In genomic region chr1:93504247-93505033, GRCh38 we compare ENCODE assay signal across 1 cellular context.
TF ChIP-seq lines count a peak whose summit lies in the region.

No MANE protein-coding gene starts in this region.

TF ChIP-seq in K562, 482 proteins besides CTCF, POLR2A, EP300 and RAD21 (continued from another document and continues in another):
- TF ChIP-seq IRF9 (tag; IDR thresholded peaks at IDR 0.05) (0 out of 2 replicates have a peak, but pooled peaks have one; percentile 12), SRF (CRISPR knock-in tag; IDR thresholded peaks at IDR 0.05) (no peak), DPF2 (IDR thresholded peaks at IDR 0.05) (peak; percentile 92), DMBX1 (CRISPR knock-in tag; IDR thresholded peaks at IDR 0.05; ENCODE audit: borderline replicate concordance) (0 out of 2 replicates have a peak, but pooled peaks have one; percentile 39), SPI1 (IDR thresholded peaks at IDR 0.05; ENCODE audit: borderline replicate concordance, low read depth, low read length) (no peak), RBM25 (IDR thresholded peaks at IDR 0.05; ENCODE audit: low read depth, low read length, severe bottlenecking) (no peak), HDAC2 (IDR thresholded peaks at IDR 0.05) (peak; percentile 31; the same call in 1 of the 2 replicates), HLTF (IDR thresholded peaks at IDR 0.05) (0 out of 2 replicates have a peak, but pooled peaks have one; percentile 26), ZNF766 (CRISPR knock-in tag; conservative IDR thresholded peaks at IDR 0.05) (peak; percentile 89), NBN (IDR thresholded peaks at IDR 0.05; ENCODE audit: low read depth) (peak; percentile 74; the same call in 1 of the 2 replicates), C11orf30 (IDR thresholded peaks at IDR 0.05; ENCODE audit: low read depth) (peak; percentile 87), ARNT (IDR thresholded peaks at IDR 0.05) (0 out of 4 replicates have a peak, but pooled peaks of 1 of the 2 experiments have one; percentile 63), SOX6 (IDR thresholded peaks at IDR 0.05) (peak; percentile 84), PRPF4 (IDR thresholded peaks at IDR 0.05; ENCODE audit: insufficient read depth, low read depth, low read length, poor library complexity, severe bottlenecking) (no peak), GTF2E2 (tag; IDR thresholded peaks at IDR 0.05) (0 out of 2 replicates have a peak, but pooled peaks have one; percentile 26), SMARCE1 (IDR thresholded peaks at IDR 0.05) (peak; percentile 86), CBFA2T3 (IDR thresholded peaks at IDR 0.05) (peak; percentile 60), TRIM28 (IDR thresholded peaks at IDR 0.05) (peak; percentile 73; the same call in 1 of the 2 replicates), MNT (conservative IDR thresholded peaks at IDR 0.05) (peak; percentile 57 to 61; a peak in 2 of 4 replicates), KAT2B (IDR thresholded peaks at IDR 0.05; ENCODE audit: low read depth, low read length) (no peak), ZNF444 (CRISPR knock-in tag; IDR thresholded peaks at IDR 0.05) (no peak), TBP (optimal IDR thresholded peaks at IDR 0.05; ENCODE audit: low read depth, low read length) (peak; percentile 32), HMBOX1 (IDR thresholded peaks at IDR 0.05) (peak; percentile 77), JUND (IDR thresholded peaks at IDR 0.05; ENCODE audit: borderline replicate concordance, low read depth, low read length) (peak; percentile 41; the same call in 1 of the 2 replicates), JUND (tag; IDR thresholded peaks at IDR 0.05; ENCODE audit: borderline replicate concordance, low read depth, low read length) (peak; percentile 49; the same call in 1 of the 3 replicates), TOE1 (IDR thresholded peaks at IDR 0.05; ENCODE audit: borderline replicate concordance) (0 out of 2 replicates have a peak, but pooled peaks have one; percentile 22), TOE1 (CRISPR knock-in tag; IDR thresholded peaks at IDR 0.05; ENCODE audit: borderline replicate concordance, low read depth) (no peak), HNRNPUL1 (IDR thresholded peaks at IDR 0.05; ENCODE audit: low read length) (no peak), PRDM10 (IDR thresholded peaks at IDR 0.05; ENCODE audit: partially characterized antibody) (peak; percentile 10), ZNF311 (CRISPR knock-in tag; IDR thresholded peaks at IDR 0.05) (no peak), MAFG (tag; conservative IDR thresholded peaks at IDR 0.05) (peak; percentile 81), XRCC3 (IDR thresholded peaks at IDR 0.05) (no peak), L3MBTL2 (IDR thresholded peaks at IDR 0.05) (peak; percentile 76), ARID1B (IDR thresholded peaks at IDR 0.05) (peak; percentile 86), ATF7 (IDR thresholded peaks at IDR 0.05) (no peak), BHLHE40 (IDR thresholded peaks at IDR 0.05; ENCODE audit: low read length) (no peak), CEBPB (tag; IDR thresholded peaks at IDR 0.05) (peak; percentile 59; the same call in 1 of the 2 replicates), HMG20B (CRISPR knock-in tag; IDR thresholded peaks at IDR 0.05) (no peak), TEAD4 (IDR thresholded peaks at IDR 0.05; ENCODE audit: low read length) (peak; percentile 53), TEAD4 (CRISPR knock-in tag; IDR thresholded peaks at IDR 0.05; ENCODE audit: borderline replicate concordance) (no peak), COPS2 (conservative IDR thresholded peaks at IDR 0.05) (no peak), TBL1XR1 (IDR thresholded peaks at IDR 0.05; ENCODE audit: low read length in 2 of 2) (no peak), EP400 (IDR thresholded peaks at IDR 0.05) (peak; percentile 73), TFAM (CRISPR knock-in tag; conservative IDR thresholded peaks at IDR 0.05) (no peak), MLLT1 (IDR thresholded peaks at IDR 0.05) (peak in 1 of 2 experiments; percentile 59; a peak in 2 of 4 replicates), KDM1A (IDR thresholded peaks at IDR 0.05) (peak; percentile 22 to 28; a peak in 1 of 4 replicates), NRF1 (conservative IDR thresholded peaks at IDR 0.05 in 1 of 2, IDR thresholded peaks at IDR 0.05 in 1 of 2) (0 out of 4 replicates have a peak, but pooled peaks of 1 of the 2 experiments have one; percentile 19), PBX2 (CRISPR knock-in tag; IDR thresholded peaks at IDR 0.05; ENCODE audit: low read depth) (no peak), PBX2 (tag; conservative IDR thresholded peaks at IDR 0.05; ENCODE audit: low read depth) (no peak), NFYB (IDR thresholded peaks at IDR 0.05; ENCODE audit: extremely low read depth, insufficient read length) (no peak), E2F6 (IDR thresholded peaks at IDR 0.05; ENCODE audit: borderline replicate concordance in 1 of 2, extremely low read depth in 1 of 2, insufficient read depth in 1 of 2, insufficient read length in 1 of 2, low read depth in 1 of 2, low read length in 1 of 2, poor library complexity in 1 of 2, severe bottlenecking in 1 of 2) (peak in 1 of 2 experiments; percentile 58), RBM15 (IDR thresholded peaks at IDR 0.05; ENCODE audit: insufficient read depth, low read length) (no peak), SRSF1 (IDR thresholded peaks at IDR 0.05; ENCODE audit: low read depth, low read length) (no peak), ZNF592 (IDR thresholded peaks at IDR 0.05) (peak; percentile 83)
